ENCODE assay signal across 17 cellular contexts in genomic region chr7:48868916-48869315, GRCh38. TPM values are rescaled to one million over a fixed set of nuclear protein-coding genes. Genes with fewer than 3 reads are reported as not detected.
A peak's percentile ranks its signal among the peaks of the same experiment; 100 is the strongest.
DNase-seq lines count a peak whose midpoint lies in the region; ATAC-seq and TF ChIP-seq lines count a peak whose summit lies in the region.
"Had no signal": no experiment of that assay in that cellular context is flagged by ENCODE, and none has a peak within 500 bp of the region (broad histone marks: within the 10 kb centered on the region; RNA-seq: fewer than 3 reads in every experiment).

No MANE protein-coding gene starts in this region.

- no peak overlapping the region for H2AFZ ChIP-seq in smooth muscle cell (ENCODE audit: low read depth)
- H2AFZ ChIP-seq: GM23248 had no signal

- no peaks in the 10 kb centered on the region for H3K36me3 ChIP-seq in smooth muscle cell (ENCODE audit: low read depth)
- H3K36me3 ChIP-seq: BLaER1 treated with 17β-estradiol and CSF1 and Interleukin-3, amounts not matched to agents 10 nM and 100 nM had no signal

- ATAC-seq in left ventricle myocardium superior (no peak), GM18498 (IDR thresholded peaks at IDR 0.05; ENCODE audit: unreplicated experiment) (no peak)

- no peaks in the 10 kb centered on the region for H3K9me3 ChIP-seq in smooth muscle cell (replicated peaks; ENCODE audit: low read depth)
- H3K9me3 ChIP-seq: BLaER1 treated with 17β-estradiol and CSF1 and Interleukin-3, amounts not matched to agents 10 nM and 100 nM had no signal

- H3K9ac ChIP-seq in smooth muscle cell (ENCODE audit: low read depth), result no peak overlapping the region
- H3K9ac ChIP-seq: BLaER1 treated with 17β-estradiol and CSF1 and Interleukin-3, amounts not matched to agents 10 nM and 100 nM; GM23248 had no signal

- no peaks in the 10 kb centered on the region for H3K79me2 ChIP-seq in smooth muscle cell (ENCODE audit: low read depth)

- peak; percentile 68 for DNase-seq in Ammon's horn (ENCODE audit: low spot score)
- DNase-seq in anterior cingulate cortex (lab: John Stamatoyannopoulos, UW), result peak in 33 of 58 donors; percentile 1 to 68 (median 23)
- peak; percentile 56 for DNase-seq in globus pallidus (ENCODE audit: low spot score)
- DNase-seq in midbrain (lab: John Stamatoyannopoulos, UW), result peak; percentile 43
- no peak for DNase-seq in smooth muscle cell (lab: John Stamatoyannopoulos, UW; ENCODE audit: unreplicated experiment)
- no peak for DNase-seq in nephron progenitor cell
- no peak for DNase-seq in left ventricle myocardium superior
- DNase-seq: 8988T; AML-193; CD4-positive, CD25-positive, alpha-beta regulatory T cell; DMS79; GM23248; H7; IMR-90 had no signal

- no peak overlapping the region for H3K4me3 ChIP-seq in smooth muscle cell
- H3K4me3 ChIP-seq: BLaER1 treated with 17β-estradiol and CSF1 and Interleukin-3, amounts not matched to agents 10 nM and 100 nM; GM23248 had no signal

- 87% methylated on average over 4 of the region's 4 CpGs for WGBS in smooth muscle cell (ENCODE audit: low lambda C conversion rate)

- H3K27ac Mint-ChIP-seq in nephron progenitor cell, result no peak overlapping the region
- H3K27ac Mint-ChIP-seq: CD4-positive, CD25-positive, alpha-beta regulatory T cell had no signal

- intact Hi-C loops in left ventricle myocardium superior (cut with micrococcal nuclease), result no loop called here

- no peaks in the 10 kb centered on the region for H3K27me3 ChIP-seq in smooth muscle cell (ENCODE audit: low read depth)
- H3K27me3 ChIP-seq: BLaER1 treated with 17β-estradiol and CSF1 and Interleukin-3, amounts not matched to agents 10 nM and 100 nM had no signal

- H3K36me3 Mint-ChIP-seq in nephron progenitor cell (ENCODE audit: low read depth), result no peaks in the 10 kb centered on the region
- H3K36me3 Mint-ChIP-seq: CD4-positive, CD25-positive, alpha-beta regulatory T cell had no signal

- TF ChIP-seq CTCF in smooth muscle cell (IDR thresholded peaks at IDR 0.05; ENCODE audit: borderline replicate concordance, insufficient read depth, poor library complexity, severe bottlenecking) (no peak), nephron progenitor cell (IDR thresholded peaks at IDR 0.05) (no peak)

- H3K27me3 Mint-ChIP-seq in nephron progenitor cell (ENCODE audit: low read depth, poor library complexity), result peaks cover 2% of the 10 kb centered on the region
- H3K27me3 Mint-ChIP-seq: CD4-positive, CD25-positive, alpha-beta regulatory T cell had no signal

- no peaks in the 10 kb centered on the region for H3F3A ChIP-seq in smooth muscle cell (ENCODE audit: low read depth)

- H4K20me1 ChIP-seq in smooth muscle cell (ENCODE audit: low read depth), result no peaks in the 10 kb centered on the region
- H4K20me1 ChIP-seq: BLaER1 treated with 17β-estradiol and CSF1 and Interleukin-3, amounts not matched to agents 10 nM and 100 nM had no signal

- H3K4me3 Mint-ChIP-seq in nephron progenitor cell, result no peak overlapping the region
- H3K4me3 Mint-ChIP-seq: CD4-positive, CD25-positive, alpha-beta regulatory T cell had no signal

- no peak overlapping the region for H3K27ac ChIP-seq in smooth muscle cell (ENCODE audit: low read depth)
- H3K27ac ChIP-seq: BLaER1 treated with 17β-estradiol and CSF1 and Interleukin-3, amounts not matched to agents 10 nM and 100 nM; GM23248 had no signal

- no peaks in the 10 kb centered on the region for H3K4me1 ChIP-seq in smooth muscle cell (ENCODE audit: low read depth)

- no peaks in the 10 kb centered on the region for H3K9me3 Mint-ChIP-seq in nephron progenitor cell

- no peaks in the 10 kb centered on the region for H3K4me1 Mint-ChIP-seq in nephron progenitor cell
- H3K4me1 Mint-ChIP-seq: CD4-positive, CD25-positive, alpha-beta regulatory T cell had no signal

- no peak overlapping the region for H3K4me2 ChIP-seq in smooth muscle cell
- H3K4me2 ChIP-seq: BLaER1 treated with 17β-estradiol and CSF1 and Interleukin-3, amounts not matched to agents 10 nM and 100 nM had no signal

RNA-seq across cellular contexts. Expression of gene CDC14C, which starts 55.4 kb away (rescaled TPM):
- total RNA-seq in smooth muscle cell (not detected in 2 replicates), left ventricle myocardium superior (not detected)
- polyA plus RNA-seq in smooth muscle cell, result not detected in 2 replicates
- total RNA-seq: CD4-positive, CD25-positive, alpha-beta regulatory T cell; H7; HT-29 had no signal
- polyA plus RNA-seq: CD4-positive, CD25-positive, alpha-beta regulatory T cell; GM23248; IMR-90 had no signal

Comparison
In these comparisons a context has a peak if more than half of its experiments do, and no peak if none do; other contexts are left out.
1. DNase-seq: peak in Ammon's horn (single experiment), anterior cingulate cortex (33 of 58), globus pallidus (single experiment) and midbrain (single experiment); none in smooth muscle cell (single experiment), nephron progenitor cell (single experiment) and left ventricle myocardium superior (single experiment).